Comparison of ENCODE assay signal across 8 cellular contexts in the genomic region with DNA sequence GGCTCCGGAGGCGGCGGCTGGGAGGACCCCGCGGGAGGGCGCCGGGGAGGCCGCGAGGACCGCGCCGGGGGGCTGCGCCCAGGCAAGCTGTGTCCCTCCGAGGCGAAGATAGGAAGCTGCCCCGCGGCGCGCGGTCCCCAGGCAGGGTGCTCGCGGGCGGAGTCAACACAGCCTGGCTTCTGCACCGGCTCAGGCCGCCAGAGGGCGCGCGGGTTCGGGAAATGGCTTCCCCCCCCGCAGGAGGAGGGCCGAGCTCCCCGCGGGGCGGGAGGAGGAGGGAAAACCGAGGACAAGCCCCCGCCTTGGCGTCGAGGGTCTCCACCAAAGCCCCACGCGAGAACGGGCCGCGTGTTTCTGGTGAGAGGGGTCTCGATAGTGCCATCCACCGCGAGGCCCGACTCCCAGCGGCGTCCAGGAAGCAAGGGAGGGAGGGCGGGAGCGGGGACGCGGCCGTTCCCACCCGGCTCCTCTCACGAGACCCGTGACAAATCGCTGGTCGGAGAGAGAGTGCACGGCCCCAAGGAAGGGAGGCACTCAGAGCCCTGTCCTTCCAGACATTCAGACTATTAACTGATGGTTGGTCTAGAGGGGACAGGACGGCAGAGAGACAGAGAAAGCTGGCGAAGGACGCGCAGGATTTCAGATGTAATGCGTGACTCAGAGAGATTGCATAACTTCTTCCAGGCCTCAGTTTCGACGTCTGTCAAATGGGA.
DNase-seq lines count a peak whose midpoint lies in the region; ATAC-seq and TF ChIP-seq lines count a peak whose summit lies in the region.

No MANE protein-coding gene starts in this region.

- no peaks in the 10 kb centered on the region for H3K36me3 ChIP-seq in right lobe of liver

- ATAC-seq in GM18519 (IDR thresholded peaks at IDR 0.05; ENCODE audit: low FRiP score, unreplicated experiment), result peak; percentile 63
- peak; percentile 91 for ATAC-seq in HG03045 (IDR thresholded peaks at IDR 0.05; ENCODE audit: unreplicated experiment)
- ATAC-seq in right lobe of liver, result peak; percentile 99 to 100 (median 100)

- intact Hi-C loops in right lobe of liver (cut with DNase I), result loop anchor here in 1 of 2 donors (10.0 kb wide), 1 partner anchor 1107 kb away; no protein-coding TSS in a partner anchor

- H3K4me3 ChIP-seq in coronary artery (peak overlapping the region; percentile 76), right lobe of liver (peak overlapping the region; percentile 56 to 63 (median 58))

- TF ChIP-seq CTCF in coronary artery (IDR thresholded peaks at IDR 0.05), result peak; percentile 88
- TF ChIP-seq CTCF in right lobe of liver (IDR thresholded peaks at IDR 0.05), result peak; percentile 88 to 98 (median 96)

- no peak for TF ChIP-seq POLR2A in right lobe of liver (IDR thresholded peaks at IDR 0.05)

- H3K27ac ChIP-seq in coronary artery (peak overlapping the region in 1 of 2 donors; percentile 8), right lobe of liver (peak overlapping the region in 1 of 3 donors; percentile 16)

- no peaks in the 10 kb centered on the region for H3K9me3 ChIP-seq in right lobe of liver

- DNase-seq in AG08396 (ENCODE audit: low spot score) (peak; percentile 97), NCI-H226 (peak; percentile 62), coronary artery (ENCODE audit: low spot score) (peak; percentile 89), right lobe of liver (peak; percentile 89 to 92 (median 90))
- DNase-seq in activated CD4-positive, alpha-beta T cell treated with anti-CD3 and anti-CD28 coated beads for 4 hours, result peak; percentile 86 to 94
- DNase-seq in stimulated activated CD4-positive, alpha-beta T cell treated with anti-CD3 and anti-CD28 coated beads, Interleukin-4, amount 100 ng/mL, for 1 hour, result peak; percentile 95

- no peaks in the 10 kb centered on the region for H3K27me3 ChIP-seq in right lobe of liver

- no peaks in the 10 kb centered on the region for H3K4me1 ChIP-seq in right lobe of liver

- 2% methylated on average over 14 of the region's 67 CpGs for WGBS in right lobe of liver (ENCODE audit: insufficient coverage, low coverage, low lambda C conversion rate, missing lambda C conversion rate)
